In the genomic region with DNA sequence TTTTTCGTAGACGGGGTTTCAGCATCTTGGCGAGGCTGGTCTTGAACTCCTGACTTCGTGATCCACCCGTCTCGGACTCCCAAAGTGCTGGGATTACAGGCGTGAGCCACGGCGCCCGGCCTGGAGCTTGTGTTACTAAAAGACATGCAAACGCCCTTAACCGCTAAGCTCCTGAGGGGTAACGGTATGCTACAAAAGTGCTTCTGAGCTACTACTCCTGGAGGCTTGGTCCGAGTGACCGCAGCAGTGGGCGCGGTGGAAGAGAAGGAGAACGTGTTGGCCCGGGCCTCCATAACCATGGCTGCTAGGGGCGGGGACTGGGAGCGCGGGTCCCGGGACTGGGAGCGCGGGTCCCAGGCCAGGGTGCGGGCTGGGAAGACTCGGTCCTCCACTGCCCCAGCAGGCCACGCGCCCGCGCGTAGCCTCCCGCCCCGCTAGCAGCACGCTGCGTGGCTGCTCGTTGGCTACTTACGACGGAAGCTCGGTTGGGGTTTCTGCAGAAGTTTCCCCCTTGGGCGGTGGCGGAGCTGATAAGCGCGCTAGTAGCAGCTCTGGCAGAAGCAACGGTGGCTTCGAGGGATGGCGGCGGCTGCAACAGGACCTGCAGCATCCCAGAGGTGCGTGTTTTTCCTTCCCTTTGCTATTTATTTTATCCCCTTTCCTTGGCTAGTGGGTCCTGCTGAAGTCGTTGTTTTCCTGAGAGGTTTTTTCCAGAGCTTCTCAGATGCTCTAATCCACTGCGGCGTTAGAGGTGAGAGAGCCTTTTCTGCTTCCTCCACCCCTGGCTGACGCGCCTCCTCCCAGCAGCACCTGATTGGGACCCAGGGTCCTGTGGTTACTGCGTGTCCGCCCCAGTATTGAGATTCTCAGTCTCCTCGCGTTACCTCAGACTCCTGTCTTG, we compare ENCODE assay signal across 7 cellular contexts.
DNase-seq lines count a peak whose midpoint lies in the region; ATAC-seq and TF ChIP-seq lines count a peak whose summit lies in the region.

No MANE protein-coding gene starts in this region.

- H3K4me1 ChIP-seq in ascending aorta (peaks cover 0 to 4% of the 10 kb centered on the region in 2 donors), transverse colon (peaks cover 6 to 17% (median 8%) of the 10 kb centered on the region in 4 donors)

- intact Hi-C loops in ascending aorta (cut with DNase I), result no loop called here
- intact Hi-C loops in left ventricle myocardium superior (cut with micrococcal nuclease), result no loop called here
- intact Hi-C loops in transverse colon (cut with DNase I; ENCODE audit: low total_unique reads), result no loop called here

- no peak for TF ChIP-seq EP300 in transverse colon (IDR thresholded peaks at IDR 0.05; ENCODE audit: low read depth)

- peak; percentile 40 for ATAC-seq in GM19023 (IDR thresholded peaks at IDR 0.05; ENCODE audit: unreplicated experiment)
- ATAC-seq in left ventricle myocardium superior, result peak; percentile 100

- H3K9me3 ChIP-seq in ascending aorta, result no peaks in the 10 kb centered on the region
- no peaks in the 10 kb centered on the region for H3K9me3 ChIP-seq in transverse colon

- peak overlapping the region; percentile 99 for H3K27ac Mint-ChIP-seq in progenitor cell of endocrine pancreas

- peak; percentile 60 for TF ChIP-seq POLR2A in transverse colon (IDR thresholded peaks at IDR 0.05)

- H3K27ac ChIP-seq in ascending aorta, result peak overlapping the region; percentile 30 to 45
- peak overlapping the region; percentile 77 to 88 (median 85) for H3K27ac ChIP-seq in transverse colon

- DNase-seq in NCI-H1105 treated with DMSO at 0.1 percent for 48 hours (lab: John Stamatoyannopoulos, UW) (peak; percentile 80), T-helper 9 cell (peak; percentile 53), ascending aorta (ENCODE audit: low spot score in 2 of 2) (peak; percentile 13 to 78), left ventricle myocardium superior (peak; percentile 90), progenitor cell of endocrine pancreas (ENCODE audit: low spot score, unreplicated experiment) (peak; percentile 51), transverse colon (peak; percentile 81)

- H3K9me3 Mint-ChIP-seq in progenitor cell of endocrine pancreas (ENCODE audit: low read depth), result peaks cover 6% of the 10 kb centered on the region

- peaks cover 16% of the 10 kb centered on the region for H3K4me1 Mint-ChIP-seq in progenitor cell of endocrine pancreas (ENCODE audit: low read depth)

- H3K4me3 ChIP-seq in ascending aorta (peak overlapping the region; percentile 60 to 70), transverse colon (peak overlapping the region; percentile 47 to 72 (median 57))

- no peaks in the 10 kb centered on the region for H3K27me3 ChIP-seq in ascending aorta
- H3K27me3 ChIP-seq in transverse colon, result no peaks in the 10 kb centered on the region

- no peaks in the 10 kb centered on the region for H3K36me3 ChIP-seq in ascending aorta
- no peaks in the 10 kb centered on the region for H3K36me3 ChIP-seq in transverse colon

- 0 to 15% methylated on average over 2 to 37 of the region's 58 CpGs for WGBS in transverse colon (ENCODE audit: low coverage in 1 of 2), 2 donors

- TF ChIP-seq CTCF in ascending aorta (IDR thresholded peaks at IDR 0.05) (no peak), progenitor cell of endocrine pancreas (IDR thresholded peaks at IDR 0.05; ENCODE audit: unreplicated experiment) (no peak), transverse colon (IDR thresholded peaks at IDR 0.05) (no peak)

- H3K36me3 Mint-ChIP-seq in progenitor cell of endocrine pancreas (ENCODE audit: insufficient read depth), result peaks cover 14% of the 10 kb centered on the region

- H3K4me3 Mint-ChIP-seq in progenitor cell of endocrine pancreas (ENCODE audit: low read depth), result peak overlapping the region; percentile 93

- in situ Hi-C loops in transverse colon (cut with MboI; ENCODE audit: low pct_ligation_motif_present in 1 of 4, low pct_unique_long_range_greater_than_20kb in 1 of 4, low sequenced_read_pairs in 3 of 4), result no loop called here

- H3K27me3 Mint-ChIP-seq in progenitor cell of endocrine pancreas, result no peaks in the 10 kb centered on the region

Comparison
In these comparisons a context has a peak if more than half of its experiments do, and no peak if none do; other contexts are left out.
1. Peak in every context shown above with its lines: DNase-seq, ATAC-seq, H3K4me3 ChIP-seq and H3K27ac ChIP-seq.